Comparison of ENCODE assay signal across 17 cellular contexts in genomic region chr12:94783862-94784261, GRCh38.
DNase-seq lines count a peak whose midpoint lies in the region; ATAC-seq, FAIRE-seq and TF ChIP-seq lines count a peak whose summit lies in the region.
"Had no signal": no experiment of that assay in that cellular context is flagged by ENCODE, and none has a peak within 500 bp of the region (broad histone marks: within the 10 kb centered on the region; RNA-seq: fewer than 3 reads in every experiment).

No MANE protein-coding gene starts in this region.

- no peak for TF ChIP-seq POLR2A in gastrocnemius medialis (IDR thresholded peaks at IDR 0.05)

- ATAC-seq in HG02885 (IDR thresholded peaks at IDR 0.05; ENCODE audit: poor library complexity, unreplicated experiment) (no peak), HG03354 (IDR thresholded peaks at IDR 0.05; ENCODE audit: poor library complexity, severe bottlenecking, unreplicated experiment) (no peak), HG03469 (IDR thresholded peaks at IDR 0.05; ENCODE audit: unreplicated experiment) (no peak), gastrocnemius medialis (no peak)

- no peaks in the 10 kb centered on the region for H3K27me3 ChIP-seq in fibroblast of lung (ENCODE audit: control insufficient read depth, insufficient read depth, low read length)
- H3K27me3 ChIP-seq in parathyroid adenoma (ENCODE audit: control insufficient read depth, insufficient read depth, low read length) = no peaks in the 10 kb centered on the region
- no peaks in the 10 kb centered on the region for H3K27me3 ChIP-seq in gastrocnemius medialis

- no peaks in the 10 kb centered on the region for H4K20me1 ChIP-seq in OCI-LY7 (ENCODE audit: insufficient read depth, low read length)
- H4K20me1 ChIP-seq in fibroblast of lung (ENCODE audit: control insufficient read depth, extremely low read depth, insufficient read depth, low read length) = no peaks in the 10 kb centered on the region

- no peaks in the 10 kb centered on the region for H3K79me2 ChIP-seq in OCI-LY7 (ENCODE audit: insufficient read depth, low read depth, low read length)
- no peaks in the 10 kb centered on the region for H3K79me2 ChIP-seq in fibroblast of lung (ENCODE audit: control insufficient read depth, insufficient read depth, low read length)
- H3K79me2 ChIP-seq in parathyroid adenoma = peaks cover 20% of the 10 kb centered on the region

- POLR2A ChIA-PET in OCI-LY7 (lab: Charles Lee) = interaction anchor here (0.6 to 1.4 kb wide), 5 partner anchors 9 to 59 kb away, joined by 3 to 7 read pairs (median 3); no protein-coding TSS in a partner anchor

- H3K9ac ChIP-seq in fibroblast of lung (ENCODE audit: insufficient read depth, low read length) (no peak overlapping the region), parathyroid adenoma (no peak overlapping the region)

- H3K4me2 ChIP-seq in OCI-LY7 (ENCODE audit: low read length) (peak overlapping the region; percentile 23; the same call in 1 of the 2 replicates), fibroblast of lung (ENCODE audit: extremely low read depth, insufficient read depth, low read length) (peak overlapping the region; percentile 4), parathyroid adenoma (ENCODE audit: low read length) (no peak overlapping the region)

- no TSS peak for BruUV-seq in OCI-LY7 (replicated peaks; lab: Mats Ljungman, UMichigan)

- H3K9me3 ChIP-seq in OCI-LY7 (ENCODE audit: low read length) = peaks cover 17% of the 10 kb centered on the region; the same call in 1 of the 2 replicates
- H3K9me3 ChIP-seq in fibroblast of lung (ENCODE audit: control insufficient read depth, insufficient read depth, low read depth, low read length) = no peaks in the 10 kb centered on the region
- H3K9me3 ChIP-seq in parathyroid adenoma (ENCODE audit: control insufficient read depth, low read length) = no peaks in the 10 kb centered on the region
- H3K9me3 ChIP-seq in gastrocnemius medialis = no peaks in the 10 kb centered on the region

- H3K27ac ChIP-seq in OCI-LY7 (ENCODE audit: low read depth, low read length, poor library complexity, severe bottlenecking) (no peak overlapping the region), fibroblast of lung (ENCODE audit: insufficient read depth, low read length) (no peak overlapping the region), parathyroid adenoma (no peak overlapping the region), gastrocnemius medialis (no peak overlapping the region)
- H3K27ac ChIP-seq: C4-2B had no signal

- no peak overlapping the region for H3K4me3 ChIP-seq in OCI-LY7 (ENCODE audit: low read depth, low read length, poor library complexity, severe bottlenecking)
- H3K4me3 ChIP-seq in fibroblast of lung (replicated peaks in 1 of 4; ENCODE audit: control extremely low read depth in 1 of 4, insufficient read depth in 1 of 4, low read depth in 3 of 4, low read length in 4 of 4) = no peak overlapping the region
- no peak overlapping the region for H3K4me3 ChIP-seq in parathyroid adenoma (ENCODE audit: low read depth, low read length)
- no peak overlapping the region for H3K4me3 ChIP-seq in gastrocnemius medialis

- intact Hi-C loops in OCI-LY7 (cut with micrococcal nuclease; ENCODE audit: unreplicated experiment) (no loop called here), gastrocnemius medialis (cut with DNase I; ENCODE audit: low total_unique reads) (no loop called here)

- FAIRE-seq in GM18507 (lab: Jason Lieb, UNC) = peak; percentile 60

- H3K9me2 ChIP-seq in OCI-LY7 (ENCODE audit: insufficient read depth, low read length) = no peaks in the 10 kb centered on the region

- H3K36me3 ChIP-seq in OCI-LY7 (ENCODE audit: insufficient read depth, low read length) = peaks cover 4% of the 10 kb centered on the region; the same call in 1 of the 2 replicates
- no peaks in the 10 kb centered on the region for H3K36me3 ChIP-seq in fibroblast of lung (ENCODE audit: control insufficient read depth, insufficient read depth, low read length)
- no peaks in the 10 kb centered on the region for H3K36me3 ChIP-seq in parathyroid adenoma (ENCODE audit: control insufficient read depth, insufficient read depth, low read length)
- no peaks in the 10 kb centered on the region for H3K36me3 ChIP-seq in gastrocnemius medialis

- DNase-seq in GM18507 (ENCODE audit: extremely low spot score, insufficient read length, low read depth) (no peak), OCI-LY7 (ENCODE audit: low spot score) (no peak), fibroblast of lung (ENCODE audit: low read depth in 2 of 2) (peak; percentile 50 to 53), gastrocnemius medialis (no peak)
- DNase-seq: activated CD4-positive, alpha-beta T cell treated with anti-CD3 and anti-CD28 coated beads, Interleukin-2, amount 50 U/mL, for 1 hour; activated naive CD8-positive, alpha-beta T cell treated with anti-CD3 and anti-CD28 coated beads, Interleukin-2, amount 10 ng/mL, durations not matched to agents 7 days and 5 days; activated T-cell treated with anti-CD3 and anti-CD28 coated beads, Interleukin-2, amount 50 U/mL, for 24 hours; DMS79 treated with DMSO at 0.1 percent for 48 hours; hypothalamus; NCI-H2171; NK-92 treated with Interleukin-12 subunit alpha and Interleukin-12 subunit beta, amount 100 ng/mL, for 24 hours; SIG-M5 had no signal

- H2AFZ ChIP-seq in OCI-LY7 (ENCODE audit: low read length) (no peak overlapping the region), fibroblast of lung (ENCODE audit: low read length) (no peak overlapping the region), parathyroid adenoma (peak overlapping the region; percentile 14)

- H3K4me1 ChIP-seq in OCI-LY7 (ENCODE audit: insufficient read depth, low read length, poor library complexity, severe bottlenecking) (peaks cover 31% of the 10 kb centered on the region), fibroblast of lung (ENCODE audit: control insufficient read depth, extremely low read depth, insufficient read depth, low read length) (no peaks in the 10 kb centered on the region), parathyroid adenoma (peaks cover 17% of the 10 kb centered on the region), gastrocnemius medialis (no peaks in the 10 kb centered on the region)

- TF ChIP-seq CTCF in OCI-LY7 (conservative IDR thresholded peaks at IDR 0.05; ENCODE audit: low read length) = no peak
- no peak for TF ChIP-seq CTCF in fibroblast of lung (conservative IDR thresholded peaks at IDR 0.05 in 1 of 2, IDR thresholded peaks at IDR 0.05 in 1 of 2; ENCODE audit: low read depth in 1 of 2, low read length in 2 of 2)
- no peak for TF ChIP-seq CTCF in parathyroid adenoma (IDR thresholded peaks at IDR 0.05)
- no peak for TF ChIP-seq CTCF in gastrocnemius medialis (IDR thresholded peaks at IDR 0.05 in 4 of 5, conservative IDR thresholded peaks at IDR 0.05 in 1 of 5)

- CTCF ChIA-PET in OCI-LY7 (lab: Charles Lee; ENCODE audit: unreplicated experiment) = interaction anchor here (1.2 kb wide), 1 partner anchor 9 kb away, joined by 4 read pairs; no protein-coding TSS in a partner anchor

- in situ Hi-C loops in gastrocnemius medialis (cut with MboI; ENCODE audit: low sequenced_read_pairs in 4 of 4) = no loop called here

Comparison
In these comparisons a context has a peak if more than half of its experiments do, and no peak if none do; other contexts are left out.
1. DNase-seq: peak in fibroblast of lung (2 of 2); none in GM18507 (single experiment), OCI-LY7 (single experiment) and gastrocnemius medialis (0 of 2).